In genomic region chr12:31100504-31101208, GRCh38 we compare ENCODE assay signal across 8 cellular contexts. TPM values are rescaled to one million over a fixed set of nuclear protein-coding genes. Genes with fewer than 3 reads are reported as not detected.
A peak's percentile ranks its signal among the peaks of the same experiment; 100 is the strongest.
DNase-seq lines count a peak whose midpoint lies in the region; ATAC-seq and TF ChIP-seq lines count a peak whose summit lies in the region.
"Not testable (repeated sequence)": the region's sequence is repeated elsewhere in the genome, so short reads cannot be mapped to it uniquely, and the experiment has no call there.

No MANE protein-coding gene starts in this region.

- TF ChIP-seq POLR2A in Peyer's patch (IDR thresholded peaks at IDR 0.05), result not testable (repeated sequence)

- not testable (repeated sequence) for TF ChIP-seq CTCF in Peyer's patch (IDR thresholded peaks at IDR 0.05)

- peak overlapping the region in 2 of 4 donors; percentile 52 to 72 for H3K27ac ChIP-seq in Peyer's patch

- peak; percentile 96 for ATAC-seq in GM19025 (IDR thresholded peaks at IDR 0.05; ENCODE audit: low read depth, unreplicated experiment)
- peak; percentile 90 for ATAC-seq in GM21619 (IDR thresholded peaks at IDR 0.05; ENCODE audit: unreplicated experiment)
- peak; percentile 99 for ATAC-seq in HG02870 (IDR thresholded peaks at IDR 0.05; ENCODE audit: unreplicated experiment)
- ATAC-seq in HG03571 (IDR thresholded peaks at IDR 0.05; ENCODE audit: unreplicated experiment), result peak; percentile 76
- ATAC-seq in esophagus mucosa, result peak; percentile 47

- DNase-seq in DMS53 (lab: John Stamatoyannopoulos, UW) (peak; percentile 98), Peyer's patch (peak in 2 of 3 donors; percentile 86 to 89), posterior vena cava (ENCODE audit: low spot score) (peak; percentile 74)

- H3K36me3 ChIP-seq in Peyer's patch, result peaks cover 0 to 50% (median 0%) of the 10 kb centered on the region in 3 donors

- intact Hi-C loops in posterior vena cava (cut with DNase I), result not testable (repeated sequence)

- peaks cover 0 to 11% (median 0%) of the 10 kb centered on the region in 4 donors for H3K4me1 ChIP-seq in Peyer's patch

- H3K9me3 ChIP-seq in Peyer's patch, result not testable (repeated sequence)

- H3K27me3 ChIP-seq in Peyer's patch, result not testable (repeated sequence)

- H3K4me3 ChIP-seq in Peyer's patch, result peak overlapping the region in 1 of 4 donors; percentile 14

RNA-seq across cellular contexts. Expression of gene DDX11, which starts 27.0 kb away (rescaled TPM):
- total RNA-seq in Peyer's patch (100 to 1,000 TPM in 2 of 4 donors, 10 to 100 TPM in 2; 53.1 to 189 (median 100) TPM), esophagus mucosa (17.7 TPM), posterior vena cava (10 to 100 TPM in 1 of 2 donors, 1 to 10 TPM in 1; 9.3 to 16.4 TPM)

Comparison
In these comparisons a context has a peak if more than half of its experiments do, and no peak if none do; other contexts are left out.
1. ATAC-seq: peak in every context shown above with its lines; median percentile 99 in HG02870; 96 in GM19025; 90 in GM21619; 76 in HG03571; 47 in esophagus mucosa.